29 cellular contexts compared by ENCODE assay signal in the genomic region with DNA sequence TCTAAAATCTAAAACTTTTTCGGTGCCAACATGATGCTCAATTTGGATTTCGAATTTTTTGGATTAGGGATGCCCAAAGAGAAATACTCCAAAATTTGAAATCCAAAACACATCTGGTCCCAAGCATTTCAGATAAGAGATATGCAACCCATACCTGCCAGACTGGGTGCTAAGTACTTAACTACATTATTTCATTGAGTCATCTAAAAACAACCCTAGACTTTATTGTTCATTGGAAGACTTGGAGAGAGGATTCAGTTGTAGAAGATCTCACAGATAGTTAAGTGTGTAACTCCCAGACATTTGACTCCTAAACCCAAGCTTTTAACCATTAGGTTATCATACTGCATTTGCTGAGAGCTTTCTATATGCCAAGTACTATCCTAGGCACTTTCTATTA.
"Had no signal": no experiment of that assay in that cellular context is flagged by ENCODE, and none has a peak within 500 bp of the region (broad histone marks: within the 10 kb centered on the region; RNA-seq: fewer than 3 reads in every experiment).

No MANE protein-coding gene starts in this region.

- H3K27ac Mint-ChIP-seq: dendritic cell treated with granulocyte-macrophage colony-stimulating factor and Interleukin-4, amounts not matched to agents 40 ng/mL and 50 ng/mL, for 4 days; effector memory CD8-positive, alpha-beta T cell; endodermal cell had no signal

- H3K4me3 ChIP-seq: colonic mucosa, coronary artery, dorsolateral prefrontal cortex, esophagus muscularis mucosa, esophagus squamous epithelium, gastrocnemius medialis, gastroesophageal sphincter, heart left ventricle, heart right ventricle had no signal

- H3K4me1 ChIP-seq: colonic mucosa, esophagus muscularis mucosa, esophagus squamous epithelium, gastrocnemius medialis, gastroesophageal sphincter, heart left ventricle, heart right ventricle had no signal

- H3K4me3 Mint-ChIP-seq: dendritic cell treated with granulocyte-macrophage colony-stimulating factor and Interleukin-4, amounts not matched to agents 40 ng/mL and 50 ng/mL, for 4 days; effector memory CD8-positive, alpha-beta T cell; endodermal cell had no signal

- H3K27me3 ChIP-seq: colonic mucosa, dorsolateral prefrontal cortex, esophagus muscularis mucosa, esophagus squamous epithelium, foreskin keratinocyte, gastrocnemius medialis, gastroesophageal sphincter, heart left ventricle, heart right ventricle had no signal

- H3K27ac ChIP-seq: colonic mucosa, coronary artery, dorsolateral prefrontal cortex, epithelial cell of prostate, esophagus muscularis mucosa, esophagus squamous epithelium, foreskin keratinocyte, gastrocnemius medialis, gastroesophageal sphincter, heart left ventricle, heart right ventricle had no signal

- H3K36me3 ChIP-seq: colonic mucosa, esophagus muscularis mucosa, esophagus squamous epithelium, gastrocnemius medialis, gastroesophageal sphincter, heart left ventricle had no signal

- FAIRE-seq: colon, endometrium, endothelial cell of umbilical vein, frontal cortex had no signal

- H3K27me3 Mint-ChIP-seq: dendritic cell treated with granulocyte-macrophage colony-stimulating factor and Interleukin-4, amounts not matched to agents 40 ng/mL and 50 ng/mL, for 4 days had no signal

- H3K9me3 ChIP-seq: colonic mucosa, esophagus muscularis mucosa, esophagus squamous epithelium, gastrocnemius medialis, gastroesophageal sphincter, heart left ventricle, heart right ventricle had no signal

- ATAC-seq: effector memory CD8-positive, alpha-beta T cell; esophagus mucosa; foreskin keratinocyte; gastrocnemius medialis; gastroesophageal sphincter; heart left ventricle; heart right ventricle had no signal

- DNase-seq: colonic mucosa; cortex of kidney; dermis blood vessel endothelial cell; dorsolateral prefrontal cortex; effector CD4-positive, alpha-beta T cell; effector CD8-positive, alpha-beta T cell; effector memory CD4-positive, alpha-beta T cell; effector memory CD8-positive, alpha-beta T cell; endodermal cell; erythroblast; esophagus squamous epithelium; foreskin fibroblast; foreskin keratinocyte; foreskin melanocyte; gastrocnemius medialis; glutamatergic neuron; head of caudate nucleus; heart left ventricle; heart right ventricle had no signal

- H3K9me3 Mint-ChIP-seq: dendritic cell treated with granulocyte-macrophage colony-stimulating factor and Interleukin-4, amounts not matched to agents 40 ng/mL and 50 ng/mL, for 4 days; effector memory CD8-positive, alpha-beta T cell; endodermal cell had no signal
